1 cellular context compared by ENCODE assay signal in the genomic region with DNA sequence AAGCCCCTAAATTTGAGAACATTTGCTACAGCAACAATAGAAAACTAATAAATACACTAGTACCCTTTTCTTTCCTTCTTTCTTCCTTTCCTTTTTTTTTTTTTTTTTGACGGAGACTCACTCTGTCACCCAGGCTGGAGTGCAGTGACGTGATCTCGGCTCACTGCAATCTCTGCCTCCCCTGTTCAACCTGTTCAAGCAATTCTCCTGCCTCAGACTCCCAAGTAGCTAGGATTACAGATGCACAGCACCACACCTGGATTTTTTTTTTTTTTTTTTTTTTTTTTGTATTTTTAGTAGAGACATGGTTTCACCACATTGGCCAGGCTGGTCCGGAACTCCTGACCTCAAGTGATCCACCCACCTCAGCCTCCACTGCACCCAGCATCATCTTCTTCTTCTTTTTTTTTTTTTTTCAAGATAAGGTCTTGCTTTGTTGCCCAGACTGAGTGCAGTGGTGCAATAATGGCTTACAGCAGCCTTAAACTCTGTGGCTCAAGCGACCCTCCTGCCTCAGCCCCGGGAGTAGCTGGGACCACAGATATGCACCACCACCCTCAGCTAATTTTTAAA.
TF ChIP-seq lines count a peak whose summit lies in the region.

No MANE protein-coding gene starts in this region.

TF ChIP-seq in HEK293T, 16 proteins besides CTCF, POLR2A, EP300 and RAD21 (continued from another document):
- TF ChIP-seq, protein P1, sequence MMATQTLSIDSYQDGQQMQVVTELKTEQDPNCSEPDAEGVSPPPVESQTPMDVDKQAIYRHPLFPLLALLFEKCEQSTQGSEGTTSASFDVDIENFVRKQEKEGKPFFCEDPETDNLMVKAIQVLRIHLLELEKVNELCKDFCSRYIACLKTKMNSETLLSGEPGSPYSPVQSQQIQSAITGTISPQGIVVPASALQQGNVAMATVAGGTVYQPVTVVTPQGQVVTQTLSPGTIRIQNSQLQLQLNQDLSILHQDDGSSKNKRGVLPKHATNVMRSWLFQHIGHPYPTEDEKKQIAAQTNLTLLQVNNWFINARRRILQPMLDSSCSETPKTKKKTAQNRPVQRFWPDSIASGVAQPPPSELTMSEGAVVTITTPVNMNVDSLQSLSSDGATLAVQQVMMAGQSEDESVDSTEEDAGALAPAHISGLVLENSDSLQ (IDR thresholded peaks at IDR 0.05): no peak
- TF ChIP-seq ELF4 (IDR thresholded peaks at IDR 0.05) (no peak), NFRKB (IDR thresholded peaks at IDR 0.05) (no peak), FOXA1 (IDR thresholded peaks at IDR 0.05) (no peak), HDGF (IDR thresholded peaks at IDR 0.05; ENCODE audit: borderline replicate concordance) (no peak), LEF1 (IDR thresholded peaks at IDR 0.05; ENCODE audit: borderline replicate concordance) (no peak), SUZ12 (IDR thresholded peaks at IDR 0.05) (no peak), TARDBP (IDR thresholded peaks at IDR 0.05) (no peak)
